In genomic region chr2:237486819-237487448, GRCh38 we compare ENCODE assay signal across 7 cellular contexts. TPM values are rescaled to one million over a fixed set of nuclear protein-coding genes. Genes with fewer than 3 reads are reported as not detected.
DNase-seq lines count a peak whose midpoint lies in the region; FAIRE-seq and TF ChIP-seq lines count a peak whose summit lies in the region.

A gene with protein sequence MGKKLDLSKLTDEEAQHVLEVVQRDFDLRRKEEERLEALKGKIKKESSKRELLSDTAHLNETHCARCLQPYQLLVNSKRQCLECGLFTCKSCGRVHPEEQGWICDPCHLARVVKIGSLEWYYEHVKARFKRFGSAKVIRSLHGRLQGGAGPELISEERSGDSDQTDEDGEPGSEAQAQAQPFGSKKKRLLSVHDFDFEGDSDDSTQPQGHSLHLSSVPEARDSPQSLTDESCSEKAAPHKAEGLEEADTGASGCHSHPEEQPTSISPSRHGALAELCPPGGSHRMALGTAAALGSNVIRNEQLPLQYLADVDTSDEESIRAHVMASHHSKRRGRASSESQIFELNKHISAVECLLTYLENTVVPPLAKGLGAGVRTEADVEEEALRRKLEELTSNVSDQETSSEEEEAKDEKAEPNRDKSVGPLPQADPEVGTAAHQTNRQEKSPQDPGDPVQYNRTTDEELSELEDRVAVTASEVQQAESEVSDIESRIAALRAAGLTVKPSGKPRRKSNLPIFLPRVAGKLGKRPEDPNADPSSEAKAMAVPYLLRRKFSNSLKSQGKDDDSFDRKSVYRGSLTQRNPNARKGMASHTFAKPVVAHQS (plus strand): TSS chr2:237487251. CDS start chr2:237493427, 6,176 bp downstream.

- no peak for FAIRE-seq in GM12892 (lab: Jason Lieb, UNC)

- peaks cover 10% of the 10 kb centered on the region for H3K27me3 ChIP-seq in colonic mucosa
- H3K27me3 ChIP-seq in liver (ENCODE audit: control insufficient read depth in 4 of 4, insufficient read depth in 4 of 4, low read length in 3 of 4) = no peaks in the 10 kb centered on the region
- peaks cover 0 to 39% of the 10 kb centered on the region in 2 donors for H3K27me3 ChIP-seq in tibial nerve

- H3K4me1 ChIP-seq in colonic mucosa (no peaks in the 10 kb centered on the region), liver (ENCODE audit: control insufficient read depth in 4 of 4, insufficient read depth in 4 of 4, low read length in 3 of 4) (peaks cover 8 to 37% (median 24%) of the 10 kb centered on the region in 4 donors), tibial nerve (peaks cover 0 to 30% (median 11%) of the 10 kb centered on the region in 4 donors)

- H3K9me3 ChIP-seq in colonic mucosa (no peaks in the 10 kb centered on the region), liver (ENCODE audit: control insufficient read depth in 4 of 4, low read length in 3 of 4) (peaks cover 3 to 7% (median 5%) of the 10 kb centered on the region in 4 donors), tibial nerve (peaks cover 0 to 19% (median 4%) of the 10 kb centered on the region in 4 donors)

- 2% methylated on average over 63 of the region's 63 CpGs for WGBS in liver
- 2 to 3% methylated on average over 48 to 59 of the region's 63 CpGs for WGBS in tibial nerve, 2 donors

- intact Hi-C loops in colonic mucosa (cut with DNase I) = no loop called here

- H3K27ac ChIP-seq in colonic mucosa (peak within 1 kb of the TSS; percentile 76), liver (ENCODE audit: low read depth in 1 of 2, low read length in 2 of 2) (peak within 1 kb of the TSS; percentile 57 to 86), tibial nerve (peak within 1 kb of the TSS; percentile 49 to 76 (median 56))

- DNase-seq in colonic mucosa (peak; percentile 83), tibial nerve (ENCODE audit: low spot score in 2 of 2) (peak in 1 of 2 donors; percentile 40), amniotic stem cell (lab: John Stamatoyannopoulos, UW) (no peak), NCI-H1048 (lab: John Stamatoyannopoulos, UW) (no peak), GM12892 (ENCODE audit: insufficient read length) (no peak)

- H3K9ac ChIP-seq in colonic mucosa (ENCODE audit: low read depth in 2 of 2, low read length in 2 of 2) = peak within 1 kb of the TSS; percentile 56 to 76
- H3K9ac ChIP-seq in liver (ENCODE audit: low read depth in 1 of 2, low read length in 2 of 2) = peak within 1 kb of the TSS; percentile 29 to 62

- no peak for TF ChIP-seq EP300 in Ishikawa (IDR thresholded peaks at IDR 0.05; ENCODE audit: borderline replicate concordance)
- no peak for TF ChIP-seq EP300 in tibial nerve (IDR thresholded peaks at IDR 0.05)

- TF ChIP-seq CTCF in colonic mucosa (IDR thresholded peaks at IDR 0.05) (no peak), liver (IDR thresholded peaks at IDR 0.05; ENCODE audit: low read depth, low read length, missing input control) (no peak), tibial nerve (IDR thresholded peaks at IDR 0.05) (no peak)

- TF ChIP-seq RAD21 in Ishikawa (IDR thresholded peaks at IDR 0.05; ENCODE audit: low read depth) (no peak), liver (IDR thresholded peaks at IDR 0.05) (peak in 1 of 2 donors; percentile 2)

- peak within 1 kb of the TSS; percentile 42 for H3K4me3 ChIP-seq in colonic mucosa
- H3K4me3 ChIP-seq in liver (ENCODE audit: low read depth in 1 of 3, low read length in 3 of 3) = peak within 1 kb of the TSS; percentile 59 to 81 (median 70)
- peak within 1 kb of the TSS; percentile 26 to 52 (median 41) for H3K4me3 ChIP-seq in tibial nerve

- H3K36me3 ChIP-seq in colonic mucosa = no peaks in the 10 kb centered on the region
- H3K36me3 ChIP-seq in liver (ENCODE audit: control insufficient read depth in 4 of 4, insufficient read depth in 3 of 4, low read depth in 1 of 4, low read length in 3 of 4) = peaks cover 0 to 4% (median 1%) of the 10 kb centered on the region in 4 donors
- H3K36me3 ChIP-seq in tibial nerve = peaks cover 0 to 8% (median 0%) of the 10 kb centered on the region in 3 donors

- TF ChIP-seq POLR2A in tibial nerve (IDR thresholded peaks at IDR 0.05) = peak in 1 of 2 donors; percentile 61
- no peak for TF ChIP-seq POLR2A in GM12892 (IDR thresholded peaks at IDR 0.05; ENCODE audit: low read depth, low read length)

TF ChIP-seq in Ishikawa, 13 proteins besides CTCF, POLR2A, EP300 and RAD21 (continues in another document):
- peak; percentile 87 for TF ChIP-seq USF1 (IDR thresholded peaks at IDR 0.05)
- peak; percentile 29; the same call in 1 of the 2 replicates for TF ChIP-seq TEAD4 (IDR thresholded peaks at IDR 0.05)
- no peak for TF ChIP-seq FOXM1 (IDR thresholded peaks at IDR 0.05; ENCODE audit: borderline replicate concordance, low read depth)
- TF ChIP-seq, protein P1, sequence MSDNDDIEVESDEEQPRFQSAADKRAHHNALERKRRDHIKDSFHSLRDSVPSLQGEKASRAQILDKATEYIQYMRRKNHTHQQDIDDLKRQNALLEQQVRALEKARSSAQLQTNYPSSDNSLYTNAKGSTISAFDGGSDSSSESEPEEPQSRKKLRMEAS (IDR thresholded peaks at IDR 0.05) = peak; percentile 84
- TF ChIP-seq NFIC (IDR thresholded peaks at IDR 0.05) = peak; percentile 52; the same call in 1 of the 2 replicates

TF ChIP-seq in liver, 16 proteins besides CTCF, POLR2A, EP300 and RAD21:
- no peak for TF ChIP-seq EGR1 (IDR thresholded peaks at IDR 0.05; ENCODE audit: low read depth in 2 of 2)
- no peak for TF ChIP-seq SP1 (IDR thresholded peaks at IDR 0.05)
- TF ChIP-seq FOXA1 (IDR thresholded peaks at IDR 0.05) = no peak
- TF ChIP-seq, protein P1 (IDR thresholded peaks at IDR 0.05) = no peak
- peak; percentile 29 for TF ChIP-seq YY1 (IDR thresholded peaks at IDR 0.05)
- TF ChIP-seq, protein P2, sequence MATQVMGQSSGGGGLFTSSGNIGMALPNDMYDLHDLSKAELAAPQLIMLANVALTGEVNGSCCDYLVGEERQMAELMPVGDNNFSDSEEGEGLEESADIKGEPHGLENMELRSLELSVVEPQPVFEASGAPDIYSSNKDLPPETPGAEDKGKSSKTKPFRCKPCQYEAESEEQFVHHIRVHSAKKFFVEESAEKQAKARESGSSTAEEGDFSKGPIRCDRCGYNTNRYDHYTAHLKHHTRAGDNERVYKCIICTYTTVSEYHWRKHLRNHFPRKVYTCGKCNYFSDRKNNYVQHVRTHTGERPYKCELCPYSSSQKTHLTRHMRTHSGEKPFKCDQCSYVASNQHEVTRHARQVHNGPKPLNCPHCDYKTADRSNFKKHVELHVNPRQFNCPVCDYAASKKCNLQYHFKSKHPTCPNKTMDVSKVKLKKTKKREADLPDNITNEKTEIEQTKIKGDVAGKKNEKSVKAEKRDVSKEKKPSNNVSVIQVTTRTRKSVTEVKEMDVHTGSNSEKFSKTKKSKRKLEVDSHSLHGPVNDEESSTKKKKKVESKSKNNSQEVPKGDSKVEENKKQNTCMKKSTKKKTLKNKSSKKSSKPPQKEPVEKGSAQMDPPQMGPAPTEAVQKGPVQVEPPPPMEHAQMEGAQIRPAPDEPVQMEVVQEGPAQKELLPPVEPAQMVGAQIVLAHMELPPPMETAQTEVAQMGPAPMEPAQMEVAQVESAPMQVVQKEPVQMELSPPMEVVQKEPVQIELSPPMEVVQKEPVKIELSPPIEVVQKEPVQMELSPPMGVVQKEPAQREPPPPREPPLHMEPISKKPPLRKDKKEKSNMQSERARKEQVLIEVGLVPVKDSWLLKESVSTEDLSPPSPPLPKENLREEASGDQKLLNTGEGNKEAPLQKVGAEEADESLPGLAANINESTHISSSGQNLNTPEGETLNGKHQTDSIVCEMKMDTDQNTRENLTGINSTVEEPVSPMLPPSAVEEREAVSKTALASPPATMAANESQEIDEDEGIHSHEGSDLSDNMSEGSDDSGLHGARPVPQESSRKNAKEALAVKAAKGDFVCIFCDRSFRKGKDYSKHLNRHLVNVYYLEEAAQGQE (IDR thresholded peaks at IDR 0.05) = peak; percentile 53
- TF ChIP-seq, protein P3, sequence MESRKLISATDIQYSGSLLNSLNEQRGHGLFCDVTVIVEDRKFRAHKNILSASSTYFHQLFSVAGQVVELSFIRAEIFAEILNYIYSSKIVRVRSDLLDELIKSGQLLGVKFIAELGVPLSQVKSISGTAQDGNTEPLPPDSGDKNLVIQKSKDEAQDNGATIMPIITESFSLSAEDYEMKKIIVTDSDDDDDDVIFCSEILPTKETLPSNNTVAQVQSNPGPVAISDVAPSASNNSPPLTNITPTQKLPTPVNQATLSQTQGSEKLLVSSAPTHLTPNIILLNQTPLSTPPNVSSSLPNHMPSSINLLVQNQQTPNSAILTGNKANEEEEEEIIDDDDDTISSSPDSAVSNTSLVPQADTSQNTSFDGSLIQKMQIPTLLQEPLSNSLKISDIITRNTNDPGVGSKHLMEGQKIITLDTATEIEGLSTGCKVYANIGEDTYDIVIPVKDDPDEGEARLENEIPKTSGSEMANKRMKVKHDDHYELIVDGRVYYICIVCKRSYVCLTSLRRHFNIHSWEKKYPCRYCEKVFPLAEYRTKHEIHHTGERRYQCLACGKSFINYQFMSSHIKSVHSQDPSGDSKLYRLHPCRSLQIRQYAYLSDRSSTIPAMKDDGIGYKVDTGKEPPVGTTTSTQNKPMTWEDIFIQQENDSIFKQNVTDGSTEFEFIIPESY (IDR thresholded peaks at IDR 0.05) = no peak
- TF ChIP-seq JUND (IDR thresholded peaks at IDR 0.05) = no peak
- no peak for TF ChIP-seq HNF4A (conservative IDR thresholded peaks at IDR 0.05)

RNA-seq across cellular contexts. Expression of the gene that starts here (rescaled TPM):
- total RNA-seq in colonic mucosa (100 to 1,000 TPM in 1 of 2 donors, 10 to 100 TPM in 1; 87.9 to 111 TPM), liver (10 to 100 TPM in 1 of 2 donors, 1 to 10 TPM in 1; 1.6 to 22.6 TPM), tibial nerve (100 to 1,000 TPM in 1 of 4 donors, 10 to 100 TPM in 3; 41.4 to 108 (median 62.1) TPM)
- 10 to 100 TPM; 22.1 to 25.9 TPM for polyA plus RNA-seq in liver
- polyA plus RNA-seq in GM12892 (2012; ENCODE audit: missing spikeins) = not detected
